Comparison of ENCODE assay signal across 8 cellular contexts in the genomic region with DNA sequence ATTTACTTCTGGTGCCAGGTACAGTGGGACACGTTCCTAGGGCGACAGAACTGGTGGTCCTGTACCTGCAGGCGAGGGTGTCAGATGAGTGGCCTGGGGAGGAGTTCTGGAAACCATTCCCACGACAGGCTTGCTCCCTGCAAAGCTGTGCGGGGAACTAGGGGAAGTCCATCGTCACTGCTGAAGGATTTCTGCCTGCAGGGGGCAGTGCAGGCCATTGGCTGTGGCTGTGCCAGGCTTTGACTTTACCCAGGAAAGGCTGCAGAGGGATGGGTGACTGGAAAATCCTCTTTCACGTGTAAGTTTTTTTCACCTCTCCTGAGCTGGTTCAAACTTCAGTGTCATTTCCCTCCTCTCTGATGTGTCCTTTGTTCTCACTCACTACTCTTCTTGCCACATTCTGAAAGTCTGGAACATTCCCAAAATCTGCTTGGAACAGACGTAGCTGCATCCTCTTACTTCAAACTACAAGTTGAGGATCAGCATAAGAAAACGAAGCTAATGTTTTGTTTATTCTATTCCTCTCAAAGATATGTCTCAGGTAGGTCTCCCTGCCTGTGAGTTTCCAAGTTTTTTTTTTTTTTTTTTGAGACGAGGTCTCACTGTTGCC.
DNase-seq lines count a peak whose midpoint lies in the region; ATAC-seq, FAIRE-seq and TF ChIP-seq lines count a peak whose summit lies in the region.

No MANE protein-coding gene starts in this region.

- ATAC-seq in HG03045 (IDR thresholded peaks at IDR 0.05; ENCODE audit: unreplicated experiment): peak; percentile 59
- peak; percentile 64 for ATAC-seq in stimulated activated naive CD8-positive, alpha-beta T cell treated with anti-CD3 and anti-CD28 coated beads, Interleukin-15, Interleukin-2, amounts not matched to agents 100 U/mL and 50 U/mL, for 24 hours

- POLR2A ChIA-PET in A673 (lab: Charles Lee; ENCODE audit: low non-redundant PET): no interaction called here

- no peak overlapping the region for H3K27ac ChIP-seq in A673 (ENCODE audit: low read depth, low read length, poor library complexity, severe bottlenecking)

- peaks cover 5% of the 10 kb centered on the region for H3K4me1 ChIP-seq in A673 (ENCODE audit: insufficient read depth, low read length, poor library complexity, severe bottlenecking)

- H3K4me3 ChIP-seq in A673 (ENCODE audit: low read depth, low read length, poor library complexity, severe bottlenecking): no peak overlapping the region

- no TSS peak for BruUV-seq in A673 (replicated peaks; lab: Mats Ljungman, UMichigan)

- H3K36me3 ChIP-seq in A673 (ENCODE audit: insufficient read depth, low read length, poor library complexity, severe bottlenecking): no peaks in the 10 kb centered on the region

- peak; percentile 75 for FAIRE-seq in GM12891 (lab: Jason Lieb, UNC)

- CTCF ChIA-PET in A673 (lab: Charles Lee): interaction anchor here (1.0 kb wide), 1 partner anchor 355 kb away, joined by 3 read pairs; no protein-coding TSS in a partner anchor

- TF ChIP-seq POLR2A in GM12891 (IDR thresholded peaks at IDR 0.05; ENCODE audit: low read depth, low read length): no peak

- peak; percentile 82 for DNase-seq in A673 (ENCODE audit: low spot score)
- peak; percentile 19 for DNase-seq in GM12891 (ENCODE audit: insufficient read length, low spot score)
- DNase-seq in NCI-H345 treated with DMSO at 0.1 percent for 48 hours (lab: John Stamatoyannopoulos, UW; ENCODE audit: unreplicated experiment): peak; percentile 39
- DNase-seq in activated CD4-positive, alpha-beta T cell treated with anti-CD3 and anti-CD28 coated beads, Interleukin-2, amount 50 U/mL, for 4 hours: peak; percentile 16 to 27
- peak; percentile 62 for DNase-seq in epidermal melanocyte (ENCODE audit: insufficient read length, low spot score)
- DNase-seq in middle frontal gyrus (ENCODE audit: extremely low spot score, low spot score): peak; percentile 71
- DNase-seq in stimulated activated naive CD8-positive, alpha-beta T cell treated with anti-CD3 and anti-CD28 coated beads, Interleukin-15, Interleukin-2, amounts not matched to agents 100 U/mL and 50 U/mL, for 24 hours: peak; percentile 76

- no peaks in the 10 kb centered on the region for H3K27me3 ChIP-seq in A673 (replicated peaks; ENCODE audit: insufficient read depth, low read depth, low read length, poor library complexity)

- intact Hi-C loops in A673 (cut with micrococcal nuclease; ENCODE audit: unreplicated experiment): loop anchor here (5.0 to 10.0 kb wide), 2 partner anchors 222 to 261 kb away; no protein-coding TSS in a partner anchor

- peak; percentile 96 for TF ChIP-seq CTCF in A673 (conservative IDR thresholded peaks at IDR 0.05; ENCODE audit: low read depth, low read length)

- no peaks in the 10 kb centered on the region for H3K9me3 ChIP-seq in A673 (ENCODE audit: low read depth, low read length, poor library complexity, severe bottlenecking)

TF ChIP-seq in GM12891, 5 proteins besides CTCF, POLR2A, EP300 and RAD21:
- TF ChIP-seq POLR2AphosphoS5 (IDR thresholded peaks at IDR 0.05; ENCODE audit: low read depth, low read length) (no peak), PAX5 (IDR thresholded peaks at IDR 0.05; ENCODE audit: insufficient read depth, low read length, severe bottlenecking) (no peak), TAF1 (IDR thresholded peaks at IDR 0.05; ENCODE audit: low read depth, low read length) (no peak), POU2F2 (IDR thresholded peaks at IDR 0.05; ENCODE audit: low read depth, low read length) (no peak), SPI1 (IDR thresholded peaks at IDR 0.05; ENCODE audit: low read depth, low read length) (peak; percentile 29; the same call in 1 of the 2 replicates)

Comparison
In these comparisons a context has a peak if more than half of its experiments do, and no peak if none do; other contexts are left out.
1. DNase-seq: peak in every context shown above with its lines; median percentile 82 in A673; 76 in stimulated activated naive CD8-positive, alpha-beta T cell treated with anti-CD3 and anti-CD28 coated beads, Interleukin-15, Interleukin-2, amounts not matched to agents 100 U/mL and 50 U/mL, for 24 hours; 71 in middle frontal gyrus; 62 in epidermal melanocyte; 39 in NCI-H345 treated with DMSO at 0.1 percent for 48 hours; 22 in activated CD4-positive, alpha-beta T cell treated with anti-CD3 and anti-CD28 coated beads, Interleukin-2, amount 50 U/mL, for 4 hours; 19 in GM12891.